ENCODE assay signal across 2 cellular contexts in the genomic region with DNA sequence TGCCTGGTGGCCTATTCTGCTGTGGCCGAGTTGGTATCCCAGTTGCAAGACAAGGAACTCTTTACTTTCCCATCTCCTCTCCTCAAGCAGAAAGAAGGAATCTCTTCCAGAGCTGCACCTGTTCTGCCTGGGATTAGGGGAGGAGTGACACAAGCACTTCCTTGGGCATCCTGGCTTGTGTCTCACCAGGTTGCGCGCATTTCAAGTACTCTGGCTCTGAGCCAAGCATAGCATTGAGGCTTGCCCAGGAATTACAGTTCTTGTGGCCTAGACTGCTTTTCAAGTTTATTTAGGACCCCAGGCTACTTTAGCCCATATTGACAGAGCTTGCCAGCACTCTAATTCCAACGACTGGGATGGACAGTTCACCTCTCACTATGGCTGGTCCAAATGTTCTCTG.
TF ChIP-seq lines count a peak whose summit lies in the region.

No MANE protein-coding gene starts in this region.

TF ChIP-seq in Ishikawa, 13 proteins besides CTCF, POLR2A, EP300 and RAD21 (continued from another document):
- no peak for TF ChIP-seq TAF1 (IDR thresholded peaks at IDR 0.05; ENCODE audit: low read depth)
- TF ChIP-seq TEAD4 (IDR thresholded peaks at IDR 0.05), result no peak
- TF ChIP-seq NFIC (IDR thresholded peaks at IDR 0.05), result peak; percentile 46; the same call in 1 of the 2 replicates
- TF ChIP-seq CREB1 (IDR thresholded peaks at IDR 0.05; ENCODE audit: low read depth), result no peak
TF ChIP-seq in Ishikawa: peak in this region for 1.

TF ChIP-seq in K562, 482 proteins besides CTCF, POLR2A, EP300 and RAD21 (continued from another document):
- no peak for TF ChIP-seq ZNF184 (CRISPR knock-in tag; IDR thresholded peaks at IDR 0.05)
- TF ChIP-seq FOXA1 (IDR thresholded peaks at IDR 0.05; ENCODE audit: borderline replicate concordance), result no peak
- peak; percentile 67 for TF ChIP-seq NFIC (IDR thresholded peaks at IDR 0.05)
